ENCODE assay signal across 1 cellular context in genomic region chr19:1269065-1269477, GRCh38.
A peak's percentile ranks its signal among the peaks of the same experiment; 100 is the strongest.
TF ChIP-seq lines count a peak whose summit lies in the region.

Gene CIRBP (plus strand): TSS chr19:1269332. CDS start chr19:1270934, 1,602 bp downstream.

TF ChIP-seq in K562, 482 proteins besides CTCF, POLR2A, EP300 and RAD21 (continued from another document and continues in another):
- TF ChIP-seq KLF13 (tag; IDR thresholded peaks at IDR 0.05; ENCODE audit: borderline replicate concordance, low read depth) (peak; percentile 40; the same call in 1 of the 2 replicates), MAZ (CRISPR knock-in tag; conservative IDR thresholded peaks at IDR 0.05 in 1 of 2, IDR thresholded peaks at IDR 0.05 in 1 of 2) (peak; percentile 95 to 98), U2AF2 (optimal IDR thresholded peaks at IDR 0.05; ENCODE audit: low read depth, low read length) (no peak), POLR2G (IDR thresholded peaks at IDR 0.05; ENCODE audit: low read depth, low read length) (peak; percentile 100), ZNF282 (CRISPR knock-in tag; IDR thresholded peaks at IDR 0.05) (no peak), POLR2AphosphoS5 (IDR thresholded peaks at IDR 0.05; ENCODE audit: control insufficient read depth, insufficient read depth, low read depth, low read length) (peak; percentile 98), PREB (CRISPR knock-in tag; IDR thresholded peaks at IDR 0.05) (peak; percentile 79; the same call in 1 of the 2 replicates), ESRRA (IDR thresholded peaks at IDR 0.05; ENCODE audit: borderline replicate concordance, low read depth) (peak; percentile 28; the same call in 1 of the 2 replicates), SIN3A (IDR thresholded peaks at IDR 0.05; ENCODE audit: borderline replicate concordance in 2 of 2, control insufficient read depth in 1 of 2, low read depth in 2 of 2, low read length in 2 of 2) (peak in 1 of 2 experiments; percentile 76; a peak in 1 of 4 replicates), CTBP1 (IDR thresholded peaks at IDR 0.05; ENCODE audit: borderline replicate concordance) (peak; percentile 62), NFIX (CRISPR knock-in tag; IDR thresholded peaks at IDR 0.05; ENCODE audit: low read depth) (no peak), ZNF212 (CRISPR knock-in tag; IDR thresholded peaks at IDR 0.05) (peak; percentile 17; the same call in 1 of the 2 replicates), ZNF740 (CRISPR knock-in tag; IDR thresholded peaks at IDR 0.05) (peak; percentile 97), ZNF740 (tag; IDR thresholded peaks at IDR 0.05) (peak in 1 of 2 experiments; percentile 98; a peak in 2 of 4 replicates), PCBP1 (IDR thresholded peaks at IDR 0.05; ENCODE audit: low read depth, low read length, poor library complexity, severe bottlenecking) (peak; percentile 70), TFE3 (CRISPR knock-in tag; IDR thresholded peaks at IDR 0.05) (no peak), ZZZ3 (IDR thresholded peaks at IDR 0.05) (no peak), HNRNPLL (IDR thresholded peaks at IDR 0.05; ENCODE audit: low read depth, low read length, poor library complexity, severe bottlenecking) (peak; percentile 69), ZFPM2 (CRISPR knock-in tag; IDR thresholded peaks at IDR 0.05) (0 out of 2 replicates have a peak, but pooled peaks have one; percentile 66), SETDB1 (IDR thresholded peaks at IDR 0.05; ENCODE audit: low read length) (no peak), POLR2B (IDR thresholded peaks at IDR 0.05; ENCODE audit: low read depth, partially characterized antibody) (peak; percentile 95), ILF3 (IDR thresholded peaks at IDR 0.05; ENCODE audit: borderline replicate concordance) (no peak), GABPB1 (CRISPR knock-in tag; IDR thresholded peaks at IDR 0.05) (peak; percentile 57), RBFOX2 (IDR thresholded peaks at IDR 0.05; ENCODE audit: low read depth, low read length) (peak; percentile 100), PML (IDR thresholded peaks at IDR 0.05; ENCODE audit: low read length) (peak; percentile 91), GTF2F1 (IDR thresholded peaks at IDR 0.05; ENCODE audit: low read depth, low read length) (peak; percentile 98), SRSF7 (optimal IDR thresholded peaks at IDR 0.05; ENCODE audit: low read depth, low read length) (no peak), SMAD1 (IDR thresholded peaks at IDR 0.05; ENCODE audit: low read depth, low read length, partially characterized antibody) (peak; percentile 92), KLF1 (tag; IDR thresholded peaks at IDR 0.05) (0 out of 2 replicates have a peak, but pooled peaks have one; percentile 39)
- TF ChIP-seq, protein P1, sequence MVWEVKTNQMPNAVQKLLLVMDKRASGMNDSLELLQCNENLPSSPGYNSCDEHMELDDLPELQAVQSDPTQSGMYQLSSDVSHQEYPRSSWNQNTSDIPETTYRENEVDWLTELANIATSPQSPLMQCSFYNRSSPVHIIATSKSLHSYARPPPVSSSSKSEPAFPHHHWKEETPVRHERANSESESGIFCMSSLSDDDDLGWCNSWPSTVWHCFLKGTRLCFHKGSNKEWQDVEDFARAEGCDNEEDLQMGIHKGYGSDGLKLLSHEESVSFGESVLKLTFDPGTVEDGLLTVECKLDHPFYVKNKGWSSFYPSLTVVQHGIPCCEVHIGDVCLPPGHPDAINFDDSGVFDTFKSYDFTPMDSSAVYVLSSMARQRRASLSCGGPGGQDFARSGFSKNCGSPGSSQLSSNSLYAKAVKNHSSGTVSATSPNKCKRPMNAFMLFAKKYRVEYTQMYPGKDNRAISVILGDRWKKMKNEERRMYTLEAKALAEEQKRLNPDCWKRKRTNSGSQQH (CRISPR knock-in tag; IDR thresholded peaks at IDR 0.05) = no peak
- TF ChIP-seq, protein P2, sequence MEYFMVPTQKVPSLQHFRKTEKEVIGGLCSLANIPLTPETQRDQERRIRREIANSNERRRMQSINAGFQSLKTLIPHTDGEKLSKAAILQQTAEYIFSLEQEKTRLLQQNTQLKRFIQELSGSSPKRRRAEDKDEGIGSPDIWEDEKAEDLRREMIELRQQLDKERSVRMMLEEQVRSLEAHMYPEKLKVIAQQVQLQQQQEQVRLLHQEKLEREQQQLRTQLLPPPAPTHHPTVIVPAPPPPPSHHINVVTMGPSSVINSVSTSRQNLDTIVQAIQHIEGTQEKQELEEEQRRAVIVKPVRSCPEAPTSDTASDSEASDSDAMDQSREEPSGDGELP (CRISPR knock-in tag; IDR thresholded peaks at IDR 0.05; ENCODE audit: borderline replicate concordance) = peak; percentile 61
- TF ChIP-seq, protein P3, sequence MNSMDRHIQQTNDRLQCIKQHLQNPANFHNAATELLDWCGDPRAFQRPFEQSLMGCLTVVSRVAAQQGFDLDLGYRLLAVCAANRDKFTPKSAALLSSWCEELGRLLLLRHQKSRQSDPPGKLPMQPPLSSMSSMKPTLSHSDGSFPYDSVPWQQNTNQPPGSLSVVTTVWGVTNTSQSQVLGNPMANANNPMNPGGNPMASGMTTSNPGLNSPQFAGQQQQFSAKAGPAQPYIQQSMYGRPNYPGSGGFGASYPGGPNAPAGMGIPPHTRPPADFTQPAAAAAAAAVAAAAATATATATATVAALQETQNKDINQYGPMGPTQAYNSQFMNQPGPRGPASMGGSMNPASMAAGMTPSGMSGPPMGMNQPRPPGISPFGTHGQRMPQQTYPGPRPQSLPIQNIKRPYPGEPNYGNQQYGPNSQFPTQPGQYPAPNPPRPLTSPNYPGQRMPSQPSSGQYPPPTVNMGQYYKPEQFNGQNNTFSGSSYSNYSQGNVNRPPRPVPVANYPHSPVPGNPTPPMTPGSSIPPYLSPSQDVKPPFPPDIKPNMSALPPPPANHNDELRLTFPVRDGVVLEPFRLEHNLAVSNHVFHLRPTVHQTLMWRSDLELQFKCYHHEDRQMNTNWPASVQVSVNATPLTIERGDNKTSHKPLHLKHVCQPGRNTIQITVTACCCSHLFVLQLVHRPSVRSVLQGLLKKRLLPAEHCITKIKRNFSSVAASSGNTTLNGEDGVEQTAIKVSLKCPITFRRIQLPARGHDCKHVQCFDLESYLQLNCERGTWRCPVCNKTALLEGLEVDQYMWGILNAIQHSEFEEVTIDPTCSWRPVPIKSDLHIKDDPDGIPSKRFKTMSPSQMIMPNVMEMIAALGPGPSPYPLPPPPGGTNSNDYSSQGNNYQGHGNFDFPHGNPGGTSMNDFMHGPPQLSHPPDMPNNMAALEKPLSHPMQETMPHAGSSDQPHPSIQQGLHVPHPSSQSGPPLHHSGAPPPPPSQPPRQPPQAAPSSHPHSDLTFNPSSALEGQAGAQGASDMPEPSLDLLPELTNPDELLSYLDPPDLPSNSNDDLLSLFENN (IDR thresholded peaks at IDR 0.05; ENCODE audit: low read depth in 2 of 2, low read length in 2 of 2) = peak in 1 of 2 experiments; percentile 81; a peak in 2 of 4 replicates
- TF ChIP-seq, protein P4, sequence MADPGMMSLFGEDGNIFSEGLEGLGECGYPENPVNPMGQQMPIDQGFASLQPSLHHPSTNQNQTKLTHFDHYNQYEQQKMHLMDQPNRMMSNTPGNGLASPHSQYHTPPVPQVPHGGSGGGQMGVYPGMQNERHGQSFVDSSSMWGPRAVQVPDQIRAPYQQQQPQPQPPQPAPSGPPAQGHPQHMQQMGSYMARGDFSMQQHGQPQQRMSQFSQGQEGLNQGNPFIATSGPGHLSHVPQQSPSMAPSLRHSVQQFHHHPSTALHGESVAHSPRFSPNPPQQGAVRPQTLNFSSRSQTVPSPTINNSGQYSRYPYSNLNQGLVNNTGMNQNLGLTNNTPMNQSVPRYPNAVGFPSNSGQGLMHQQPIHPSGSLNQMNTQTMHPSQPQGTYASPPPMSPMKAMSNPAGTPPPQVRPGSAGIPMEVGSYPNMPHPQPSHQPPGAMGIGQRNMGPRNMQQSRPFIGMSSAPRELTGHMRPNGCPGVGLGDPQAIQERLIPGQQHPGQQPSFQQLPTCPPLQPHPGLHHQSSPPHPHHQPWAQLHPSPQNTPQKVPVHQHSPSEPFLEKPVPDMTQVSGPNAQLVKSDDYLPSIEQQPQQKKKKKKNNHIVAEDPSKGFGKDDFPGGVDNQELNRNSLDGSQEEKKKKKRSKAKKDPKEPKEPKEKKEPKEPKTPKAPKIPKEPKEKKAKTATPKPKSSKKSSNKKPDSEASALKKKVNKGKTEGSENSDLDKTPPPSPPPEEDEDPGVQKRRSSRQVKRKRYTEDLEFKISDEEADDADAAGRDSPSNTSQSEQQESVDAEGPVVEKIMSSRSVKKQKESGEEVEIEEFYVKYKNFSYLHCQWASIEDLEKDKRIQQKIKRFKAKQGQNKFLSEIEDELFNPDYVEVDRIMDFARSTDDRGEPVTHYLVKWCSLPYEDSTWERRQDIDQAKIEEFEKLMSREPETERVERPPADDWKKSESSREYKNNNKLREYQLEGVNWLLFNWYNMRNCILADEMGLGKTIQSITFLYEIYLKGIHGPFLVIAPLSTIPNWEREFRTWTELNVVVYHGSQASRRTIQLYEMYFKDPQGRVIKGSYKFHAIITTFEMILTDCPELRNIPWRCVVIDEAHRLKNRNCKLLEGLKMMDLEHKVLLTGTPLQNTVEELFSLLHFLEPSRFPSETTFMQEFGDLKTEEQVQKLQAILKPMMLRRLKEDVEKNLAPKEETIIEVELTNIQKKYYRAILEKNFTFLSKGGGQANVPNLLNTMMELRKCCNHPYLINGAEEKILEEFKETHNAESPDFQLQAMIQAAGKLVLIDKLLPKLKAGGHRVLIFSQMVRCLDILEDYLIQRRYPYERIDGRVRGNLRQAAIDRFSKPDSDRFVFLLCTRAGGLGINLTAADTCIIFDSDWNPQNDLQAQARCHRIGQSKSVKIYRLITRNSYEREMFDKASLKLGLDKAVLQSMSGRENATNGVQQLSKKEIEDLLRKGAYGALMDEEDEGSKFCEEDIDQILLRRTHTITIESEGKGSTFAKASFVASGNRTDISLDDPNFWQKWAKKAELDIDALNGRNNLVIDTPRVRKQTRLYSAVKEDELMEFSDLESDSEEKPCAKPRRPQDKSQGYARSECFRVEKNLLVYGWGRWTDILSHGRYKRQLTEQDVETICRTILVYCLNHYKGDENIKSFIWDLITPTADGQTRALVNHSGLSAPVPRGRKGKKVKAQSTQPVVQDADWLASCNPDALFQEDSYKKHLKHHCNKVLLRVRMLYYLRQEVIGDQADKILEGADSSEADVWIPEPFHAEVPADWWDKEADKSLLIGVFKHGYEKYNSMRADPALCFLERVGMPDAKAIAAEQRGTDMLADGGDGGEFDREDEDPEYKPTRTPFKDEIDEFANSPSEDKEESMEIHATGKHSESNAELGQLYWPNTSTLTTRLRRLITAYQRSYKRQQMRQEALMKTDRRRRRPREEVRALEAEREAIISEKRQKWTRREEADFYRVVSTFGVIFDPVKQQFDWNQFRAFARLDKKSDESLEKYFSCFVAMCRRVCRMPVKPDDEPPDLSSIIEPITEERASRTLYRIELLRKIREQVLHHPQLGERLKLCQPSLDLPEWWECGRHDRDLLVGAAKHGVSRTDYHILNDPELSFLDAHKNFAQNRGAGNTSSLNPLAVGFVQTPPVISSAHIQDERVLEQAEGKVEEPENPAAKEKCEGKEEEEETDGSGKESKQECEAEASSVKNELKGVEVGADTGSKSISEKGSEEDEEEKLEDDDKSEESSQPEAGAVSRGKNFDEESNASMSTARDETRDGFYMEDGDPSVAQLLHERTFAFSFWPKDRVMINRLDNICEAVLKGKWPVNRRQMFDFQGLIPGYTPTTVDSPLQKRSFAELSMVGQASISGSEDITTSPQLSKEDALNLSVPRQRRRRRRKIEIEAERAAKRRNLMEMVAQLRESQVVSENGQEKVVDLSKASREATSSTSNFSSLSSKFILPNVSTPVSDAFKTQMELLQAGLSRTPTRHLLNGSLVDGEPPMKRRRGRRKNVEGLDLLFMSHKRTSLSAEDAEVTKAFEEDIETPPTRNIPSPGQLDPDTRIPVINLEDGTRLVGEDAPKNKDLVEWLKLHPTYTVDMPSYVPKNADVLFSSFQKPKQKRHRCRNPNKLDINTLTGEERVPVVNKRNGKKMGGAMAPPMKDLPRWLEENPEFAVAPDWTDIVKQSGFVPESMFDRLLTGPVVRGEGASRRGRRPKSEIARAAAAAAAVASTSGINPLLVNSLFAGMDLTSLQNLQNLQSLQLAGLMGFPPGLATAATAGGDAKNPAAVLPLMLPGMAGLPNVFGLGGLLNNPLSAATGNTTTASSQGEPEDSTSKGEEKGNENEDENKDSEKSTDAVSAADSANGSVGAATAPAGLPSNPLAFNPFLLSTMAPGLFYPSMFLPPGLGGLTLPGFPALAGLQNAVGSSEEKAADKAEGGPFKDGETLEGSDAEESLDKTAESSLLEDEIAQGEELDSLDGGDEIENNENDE (IDR thresholded peaks at IDR 0.05; ENCODE audit: low read depth, low read length) = no peak
